Comparison of ENCODE assay signal across 20 cellular contexts in genomic region chrX:37781808-37782207, GRCh38. TPM values are rescaled to one million over a fixed set of nuclear protein-coding genes. Genes with fewer than 3 reads are reported as not detected.
A peak's percentile ranks its signal among the peaks of the same experiment; 100 is the strongest.
DNase-seq lines count a peak whose midpoint lies in the region; ATAC-seq, FAIRE-seq and TF ChIP-seq lines count a peak whose summit lies in the region.
"Had no signal": no experiment of that assay in that cellular context is flagged by ENCODE, and none has a peak within 500 bp of the region (broad histone marks: within the 10 kb centered on the region; RNA-seq: fewer than 3 reads in every experiment).

No MANE protein-coding gene starts in this region.

- CTCF ChIA-PET in A549 (lab: Yijun Ruan, JAX) (interaction anchor here (0.6 to 0.9 kb wide), 2 partner anchors 36 to 43 kb away, joined by 3 read pairs; no protein-coding TSS in a partner anchor), Calu3 (lab: Charles Lee) (no interaction called here)

- DNase-seq in A549 (ENCODE audit: low read depth in 1 of 2, low spot score in 1 of 2) (no peak), left lung (no peak), Calu3 (no peak)
- DNase-seq: activated CD8-positive, alpha-beta memory T cell treated with anti-CD3 and anti-CD28 coated beads, Interleukin-2, amount 10 ng/mL, durations not matched to agents 7 days and 5 days; activated gamma-delta T cell; anterior cingulate cortex; CD8-positive, alpha-beta memory T cell; foreskin keratinocyte; Karpas-422; naive thymus-derived CD8-positive, alpha-beta T cell; NCI-H1417 treated with DMSO at 0.1 percent for 48 hours; T-helper 2 cell had no signal

- no peak for ATAC-seq in A549
- ATAC-seq in GM18505 (IDR thresholded peaks at IDR 0.05; ENCODE audit: unreplicated experiment) = no peak
- ATAC-seq in HG03432 (IDR thresholded peaks at IDR 0.05; ENCODE audit: unreplicated experiment) = peak; percentile 5
- peak; percentile 33 for ATAC-seq in left lung
- no peak for ATAC-seq in HG02981 (IDR thresholded peaks at IDR 0.05; ENCODE audit: unreplicated experiment)
- no peak for ATAC-seq in HG02973 (IDR thresholded peaks at IDR 0.05; ENCODE audit: unreplicated experiment)
- ATAC-seq in GM21381 (IDR thresholded peaks at IDR 0.05; ENCODE audit: unreplicated experiment) = no peak
- ATAC-seq: activated CD8-positive, alpha-beta memory T cell treated with anti-CD3 and anti-CD28 coated beads, Interleukin-2, amount 10 ng/mL, durations not matched to agents 7 days and 5 days; foreskin keratinocyte; naive thymus-derived CD8-positive, alpha-beta T cell; Right ventricle myocardium inferior had no signal

- TF ChIP-seq EP300 in A549 (IDR thresholded peaks at IDR 0.05) = no peak

- no peaks in the 10 kb centered on the region for H3K27me3 Mint-ChIP-seq in Calu3 (ENCODE audit: unreplicated experiment)
- H3K27me3 Mint-ChIP-seq: activated CD8-positive, alpha-beta memory T cell treated with anti-CD3 and anti-CD28 coated beads, Interleukin-2, amount 10 ng/mL, durations not matched to agents 7 days and 5 days; CD8-positive, alpha-beta memory T cell; progenitor cell of endocrine pancreas had no signal

- H3K36me3 Mint-ChIP-seq in Calu3 (ENCODE audit: insufficient read depth, unreplicated experiment) = no peaks in the 10 kb centered on the region
- H3K36me3 Mint-ChIP-seq: activated CD8-positive, alpha-beta memory T cell treated with anti-CD3 and anti-CD28 coated beads, Interleukin-2, amount 10 ng/mL, durations not matched to agents 7 days and 5 days; CD8-positive, alpha-beta memory T cell; naive thymus-derived CD8-positive, alpha-beta T cell had no signal

- no peak for TF ChIP-seq POLR2A in A549 (IDR thresholded peaks at IDR 0.05; ENCODE audit: low read length)
- TF ChIP-seq POLR2A in GM18505 (IDR thresholded peaks at IDR 0.05; ENCODE audit: borderline replicate concordance, extremely low read depth, insufficient read depth, insufficient read length) = peak; percentile 24

- H3K27ac ChIP-seq in A549 = no peak overlapping the region
- H3K27ac ChIP-seq in left lung = peak overlapping the region in 1 of 2 donors; percentile 88
- H3K27ac ChIP-seq: foreskin keratinocyte had no signal

- H3K9me3 ChIP-seq in A549 = no peaks in the 10 kb centered on the region
- no peaks in the 10 kb centered on the region for H3K9me3 ChIP-seq in left lung

- H3K4me2 ChIP-seq in A549 = no peak overlapping the region

- H3K4me1 ChIP-seq in A549 (no peaks in the 10 kb centered on the region), left lung (peaks cover 0 to 11% of the 10 kb centered on the region in 2 donors)
- H3K4me1 ChIP-seq: foreskin keratinocyte had no signal

- no peaks in the 10 kb centered on the region for H3K4me1 Mint-ChIP-seq in Calu3 (ENCODE audit: low read depth, unreplicated experiment)

- H3K4me3 Mint-ChIP-seq in Calu3 (ENCODE audit: low read depth, unreplicated experiment) = no peak overlapping the region
- H3K4me3 Mint-ChIP-seq: activated CD8-positive, alpha-beta memory T cell treated with anti-CD3 and anti-CD28 coated beads, Interleukin-2, amount 10 ng/mL, durations not matched to agents 7 days and 5 days; CD8-positive, alpha-beta memory T cell had no signal

- H3K9me3 Mint-ChIP-seq in Calu3 (ENCODE audit: low read depth, unreplicated experiment) = no peaks in the 10 kb centered on the region
- H3K9me3 Mint-ChIP-seq: CD8-positive, alpha-beta memory T cell had no signal

- WGBS in A549 (ENCODE audit: missing lambda C conversion rate) = 61% methylated on average over 3 of the region's 3 CpGs

- H3K36me3 ChIP-seq in left lung = no peaks in the 10 kb centered on the region

- H3K4me3 ChIP-seq in A549 (no peak overlapping the region), left lung (peak overlapping the region in 1 of 2 donors; percentile 34)

- intact Hi-C loops in left lung (cut with DNase I) = no loop called here
- intact Hi-C loops in Calu3 (cut with micrococcal nuclease; ENCODE audit: unreplicated experiment) = no loop called here

- peak; percentile 7 for FAIRE-seq in A549 (lab: Jason Lieb, UNC)
- FAIRE-seq: urothelium cell line had no signal

- POLR2A ChIA-PET in A549 (lab: Yijun Ruan, JAX) = no interaction called here

- no peak overlapping the region for H3K27ac Mint-ChIP-seq in Calu3 (ENCODE audit: unreplicated experiment)
- H3K27ac Mint-ChIP-seq: activated CD8-positive, alpha-beta memory T cell treated with anti-CD3 and anti-CD28 coated beads, Interleukin-2, amount 10 ng/mL, durations not matched to agents 7 days and 5 days; CD8-positive, alpha-beta memory T cell; progenitor cell of endocrine pancreas had no signal

- TF ChIP-seq RAD21 in A549 (conservative IDR thresholded peaks at IDR 0.05 in 1 of 2, IDR thresholded peaks at IDR 0.05 in 1 of 2) = no peak

- TF ChIP-seq CTCF in A549 (IDR thresholded peaks at IDR 0.05) = no peak
- no peak for TF ChIP-seq CTCF in left lung (IDR thresholded peaks at IDR 0.05)
- no peak for TF ChIP-seq CTCF in Calu3 (IDR thresholded peaks at IDR 0.05; ENCODE audit: unreplicated experiment)

- no TSS peak for BruUV-seq in Calu3 (replicated peaks; lab: Mats Ljungman, UMichigan)

- no peaks in the 10 kb centered on the region for H3K27me3 ChIP-seq in left lung
- H3K27me3 ChIP-seq: foreskin keratinocyte had no signal

TF ChIP-seq in A549, 52 proteins besides CTCF, POLR2A, EP300 and RAD21:
- TF ChIP-seq HOXB13 (CRISPR knock-in tag; IDR thresholded peaks at IDR 0.05; ENCODE audit: low read depth) = no peak
- no peak for TF ChIP-seq POLR2AphosphoS2 (conservative IDR thresholded peaks at IDR 0.05; ENCODE audit: low read length)
- TF ChIP-seq RARB (CRISPR knock-in tag; IDR thresholded peaks at IDR 0.05) = no peak
- TF ChIP-seq ZSCAN20 (CRISPR knock-in tag; IDR thresholded peaks at IDR 0.05) = no peak
- no peak for TF ChIP-seq HOXA7 (CRISPR knock-in tag; IDR thresholded peaks at IDR 0.05)
- TF ChIP-seq RFX5 (IDR thresholded peaks at IDR 0.05) = no peak
- TF ChIP-seq, protein P1, sequence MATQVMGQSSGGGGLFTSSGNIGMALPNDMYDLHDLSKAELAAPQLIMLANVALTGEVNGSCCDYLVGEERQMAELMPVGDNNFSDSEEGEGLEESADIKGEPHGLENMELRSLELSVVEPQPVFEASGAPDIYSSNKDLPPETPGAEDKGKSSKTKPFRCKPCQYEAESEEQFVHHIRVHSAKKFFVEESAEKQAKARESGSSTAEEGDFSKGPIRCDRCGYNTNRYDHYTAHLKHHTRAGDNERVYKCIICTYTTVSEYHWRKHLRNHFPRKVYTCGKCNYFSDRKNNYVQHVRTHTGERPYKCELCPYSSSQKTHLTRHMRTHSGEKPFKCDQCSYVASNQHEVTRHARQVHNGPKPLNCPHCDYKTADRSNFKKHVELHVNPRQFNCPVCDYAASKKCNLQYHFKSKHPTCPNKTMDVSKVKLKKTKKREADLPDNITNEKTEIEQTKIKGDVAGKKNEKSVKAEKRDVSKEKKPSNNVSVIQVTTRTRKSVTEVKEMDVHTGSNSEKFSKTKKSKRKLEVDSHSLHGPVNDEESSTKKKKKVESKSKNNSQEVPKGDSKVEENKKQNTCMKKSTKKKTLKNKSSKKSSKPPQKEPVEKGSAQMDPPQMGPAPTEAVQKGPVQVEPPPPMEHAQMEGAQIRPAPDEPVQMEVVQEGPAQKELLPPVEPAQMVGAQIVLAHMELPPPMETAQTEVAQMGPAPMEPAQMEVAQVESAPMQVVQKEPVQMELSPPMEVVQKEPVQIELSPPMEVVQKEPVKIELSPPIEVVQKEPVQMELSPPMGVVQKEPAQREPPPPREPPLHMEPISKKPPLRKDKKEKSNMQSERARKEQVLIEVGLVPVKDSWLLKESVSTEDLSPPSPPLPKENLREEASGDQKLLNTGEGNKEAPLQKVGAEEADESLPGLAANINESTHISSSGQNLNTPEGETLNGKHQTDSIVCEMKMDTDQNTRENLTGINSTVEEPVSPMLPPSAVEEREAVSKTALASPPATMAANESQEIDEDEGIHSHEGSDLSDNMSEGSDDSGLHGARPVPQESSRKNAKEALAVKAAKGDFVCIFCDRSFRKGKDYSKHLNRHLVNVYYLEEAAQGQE (IDR thresholded peaks at IDR 0.05) = no peak
- no peak for TF ChIP-seq TFCP2L1 (CRISPR knock-in tag; IDR thresholded peaks at IDR 0.05)
- TF ChIP-seq MAFK (IDR thresholded peaks at IDR 0.05; ENCODE audit: partially characterized antibody) = no peak
- TF ChIP-seq SREBF2 (IDR thresholded peaks at IDR 0.05) = no peak
- TF ChIP-seq SMC3 (IDR thresholded peaks at IDR 0.05) = no peak
- TF ChIP-seq ZNF302 (CRISPR knock-in tag; IDR thresholded peaks at IDR 0.05) = no peak
- TF ChIP-seq, protein P2, sequence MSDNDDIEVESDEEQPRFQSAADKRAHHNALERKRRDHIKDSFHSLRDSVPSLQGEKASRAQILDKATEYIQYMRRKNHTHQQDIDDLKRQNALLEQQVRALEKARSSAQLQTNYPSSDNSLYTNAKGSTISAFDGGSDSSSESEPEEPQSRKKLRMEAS (IDR thresholded peaks at IDR 0.05) = no peak

RNA-seq across cellular contexts. Expression of gene CYBB, which starts 1.9 kb away (rescaled TPM):
- 0.08 and 0.12 TPM in 2 replicates for polyA plus RNA-seq in A549 (2011; rRNA removed)
- 0.01 and 0.03 TPM in 2 replicates for polyA plus RNA-seq in A549 (2012; cell fraction: cytosol; rRNA removed)
- polyA plus RNA-seq in A549 (2012; cell fraction: nucleus; rRNA removed) = 0.04 and 0.05 TPM in 2 replicates
- polyA plus RNA-seq in A549 (2017; fragmentation: RNase III; extraction: RNeasy Plus Mini Kit Qiagen cat#74134 plus additional on column Dnase treatment) = 0.04 TPM in 3 replicates
- polyA minus RNA-seq in A549 (2011; rRNA and poly(A)+ RNA removed) = 0.05 and 0.12 TPM in 2 replicates
- total RNA-seq in left lung = 100 to 1,000 TPM; 142 to 255 TPM
- total RNA-seq in Calu3 (2022) = 1.8 and 2.1 TPM in 2 replicates
- total RNA-seq: activated CD8-positive, alpha-beta memory T cell treated with anti-CD3 and anti-CD28 coated beads, Interleukin-2, amount 10 ng/mL, durations not matched to agents 7 days and 5 days; foreskin keratinocyte had no signal
- polyA plus RNA-seq: CD8-positive, alpha-beta memory T cell; foreskin keratinocyte had no signal

Comparison
In these comparisons a context has a peak if more than half of its experiments do, and no peak if none do; other contexts are left out.
1. ATAC-seq: peak in HG03432 (single experiment) and left lung (single experiment); none in A549 (0 of 2), GM18505 (single experiment), HG02981 (single experiment), HG02973 (single experiment) and GM21381 (single experiment).
2. RNA of gene CYBB, which starts 1.9 kb away (total RNA-seq): 142 to 255 TPM in left lung; 1.8 to 2.1 TPM in Calu3; every median in the first group is over 10 times any median in the second.